Comparison of ENCODE assay signal across 8 cellular contexts in genomic region chr14:74217672-74218448, GRCh38. TPM values are rescaled to one million over a fixed set of nuclear protein-coding genes. Genes with fewer than 3 reads are reported as not detected.
DNase-seq lines count a peak whose midpoint lies in the region; ATAC-seq and TF ChIP-seq lines count a peak whose summit lies in the region.

No MANE protein-coding gene starts in this region.

- peaks cover 46% of the 10 kb centered on the region for H3K27me3 Mint-ChIP-seq in CD4-positive, CD25-positive, alpha-beta regulatory T cell

- no peak overlapping the region for H3K27ac Mint-ChIP-seq in CD4-positive, CD25-positive, alpha-beta regulatory T cell

- H3K9ac ChIP-seq in duodenal mucosa (ENCODE audit: low read depth in 1 of 2, low read length in 2 of 2): no peak overlapping the region

- H3K9me3 ChIP-seq in CD4-positive, CD25-positive, alpha-beta regulatory T cell (ENCODE audit: control insufficient read depth in 2 of 2, low read length in 2 of 2): no peaks in the 10 kb centered on the region
- H3K9me3 ChIP-seq in duodenal mucosa (ENCODE audit: control insufficient read depth in 1 of 2, low read length in 2 of 2): no peaks in the 10 kb centered on the region

- H3K4me3 ChIP-seq in CD4-positive, CD25-positive, alpha-beta regulatory T cell (ENCODE audit: low read depth, low read length): no peak overlapping the region
- H3K4me3 ChIP-seq in duodenal mucosa (ENCODE audit: low read depth in 1 of 2, low read length in 2 of 2): peak overlapping the region; percentile 21 to 40

- no peaks in the 10 kb centered on the region for H3K27me3 ChIP-seq in CD4-positive, CD25-positive, alpha-beta regulatory T cell (ENCODE audit: control insufficient read depth, insufficient read depth, low read length)
- peaks cover 15 to 23% of the 10 kb centered on the region in 2 donors for H3K27me3 ChIP-seq in duodenal mucosa (ENCODE audit: control insufficient read depth in 1 of 2, insufficient read depth in 2 of 2, low read length in 2 of 2)

- H3K36me3 ChIP-seq in CD4-positive, CD25-positive, alpha-beta regulatory T cell (ENCODE audit: control insufficient read depth, insufficient read depth, low read length): no peaks in the 10 kb centered on the region
- no peaks in the 10 kb centered on the region for H3K36me3 ChIP-seq in duodenal mucosa (ENCODE audit: control insufficient read depth in 1 of 2, insufficient read depth in 2 of 2, low read length in 2 of 2)

- peaks cover 0 to 1% (median 0%) of the 10 kb centered on the region in 7 donors for H3K9me3 Mint-ChIP-seq in CD4-positive, CD25-positive, alpha-beta regulatory T cell

- peaks cover 7% of the 10 kb centered on the region for H3K4me1 ChIP-seq in CD4-positive, CD25-positive, alpha-beta regulatory T cell (ENCODE audit: control insufficient read depth, insufficient read depth, low read length, poor library complexity, severe bottlenecking)
- H3K4me1 ChIP-seq in duodenal mucosa (ENCODE audit: control insufficient read depth in 1 of 2, insufficient read depth in 2 of 2, low read length in 2 of 2): peaks cover 0 to 4% of the 10 kb centered on the region in 2 donors

- CTCF ChIA-PET in HEK293T (lab: Yijun Ruan, JAX): interaction anchor here (1.1 to 1.9 kb wide), 3 partner anchors 8 to 39 kb away, joined by 4 to 7 read pairs (median 5); no protein-coding TSS in a partner anchor

- no peaks in the 10 kb centered on the region for H3K36me3 Mint-ChIP-seq in CD4-positive, CD25-positive, alpha-beta regulatory T cell

- no peak overlapping the region for H3K27ac ChIP-seq in CD4-positive, CD25-positive, alpha-beta regulatory T cell (ENCODE audit: insufficient read depth, low read length, poor library complexity, severe bottlenecking)
- H3K27ac ChIP-seq in duodenal mucosa (ENCODE audit: low read depth, low read length): no peak overlapping the region

- peak; percentile 86 to 90 for ATAC-seq in CD4-positive, CD25-positive, alpha-beta regulatory T cell (ENCODE audit: low read depth in 2 of 2)
- ATAC-seq in HG02884 (IDR thresholded peaks at IDR 0.05; ENCODE audit: unreplicated experiment): no peak

- peaks cover 0 to 5% (median 2%) of the 10 kb centered on the region in 4 donors for H3K4me1 Mint-ChIP-seq in CD4-positive, CD25-positive, alpha-beta regulatory T cell

- H3K4me3 Mint-ChIP-seq in CD4-positive, CD25-positive, alpha-beta regulatory T cell: peak overlapping the region in 2 of 4 donors; percentile 46 to 61

- DNase-seq in CD4-positive, CD25-positive, alpha-beta regulatory T cell: peak; percentile 36 to 71 (median 64)
- peak; percentile 97 for DNase-seq in HEK293T (ENCODE audit: extremely low spot score)
- DNase-seq in NCI-H526 treated with DMSO at 0.1 percent for 48 hours (lab: John Stamatoyannopoulos, UW): peak; percentile 36
- peak; percentile 83 to 84 for DNase-seq in activated CD4-positive, alpha-beta T cell treated with anti-CD3 and anti-CD28 coated beads, Interleukin-2, amount 50 U/mL, for 48 hours
- peak; percentile 93 for DNase-seq in mesenteric fat pad (ENCODE audit: low spot score)
- DNase-seq in stimulated activated CD8-positive, alpha-beta memory T cell treated with anti-CD3 and anti-CD28 coated beads, Interleukin-15, amount 100 ng/mL, for 48 hours (ENCODE audit: low read depth in 2 of 2): peak; percentile 64 to 67

- POLR2A ChIA-PET in HEK293T (lab: Yijun Ruan, JAX): no interaction called here

TF ChIP-seq in HEK293T, 16 proteins besides CTCF, POLR2A, EP300 and RAD21:
- peak; percentile 87; the same call in 1 of the 2 replicates for TF ChIP-seq HDGF (IDR thresholded peaks at IDR 0.05; ENCODE audit: borderline replicate concordance)
- TF ChIP-seq L3MBTL2 (conservative IDR thresholded peaks at IDR 0.05): peak; percentile 59
- 0 out of 2 replicates have a peak, but pooled peaks have one; percentile 22 for TF ChIP-seq LEF1 (IDR thresholded peaks at IDR 0.05; ENCODE audit: borderline replicate concordance)
- TF ChIP-seq NFRKB (IDR thresholded peaks at IDR 0.05): no peak

RNA-seq across cellular contexts. Expression of gene VSX2, which starts 21.4 kb away (rescaled TPM):
- total RNA-seq in CD4-positive, CD25-positive, alpha-beta regulatory T cell: not detected
- under 1 TPM in 1 of 4 donors, not detected in 3; 0.08 TPM for polyA plus RNA-seq in CD4-positive, CD25-positive, alpha-beta regulatory T cell
- not detected for total RNA-seq in mesenteric fat pad

Comparison
In these comparisons a context has a peak if more than half of its experiments do, and no peak if none do; other contexts are left out.
1. DNase-seq: peak in every context shown above with its lines; median percentile 97 in HEK293T; 93 in mesenteric fat pad; 84 in activated CD4-positive, alpha-beta T cell treated with anti-CD3 and anti-CD28 coated beads, Interleukin-2, amount 50 U/mL, for 48 hours; 66 in stimulated activated CD8-positive, alpha-beta memory T cell treated with anti-CD3 and anti-CD28 coated beads, Interleukin-15, amount 100 ng/mL, for 48 hours; 64 in CD4-positive, CD25-positive, alpha-beta regulatory T cell; 36 in NCI-H526 treated with DMSO at 0.1 percent for 48 hours.